Comparison of ENCODE assay signal across 20 cellular contexts in the genomic region with DNA sequence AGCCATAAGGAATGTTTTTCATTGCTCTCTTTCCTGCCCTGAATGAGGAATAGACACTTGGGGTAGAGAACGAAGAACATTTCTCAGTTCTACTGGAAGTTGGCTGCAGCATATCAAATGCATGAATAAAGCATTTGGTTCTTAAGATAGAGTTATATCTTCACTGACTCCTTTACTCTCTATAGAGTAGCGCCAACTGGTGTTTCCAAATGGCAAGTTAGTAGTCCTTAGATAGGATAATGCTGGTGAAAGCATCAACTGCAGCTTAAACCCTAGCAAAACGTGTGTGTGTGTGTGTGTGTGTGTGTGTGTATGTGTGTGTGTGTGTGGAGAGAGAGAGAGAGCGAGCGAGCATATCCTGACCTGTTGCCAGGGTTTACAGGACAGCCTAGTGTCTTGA.
DNase-seq lines count a peak whose midpoint lies in the region; ATAC-seq, FAIRE-seq and TF ChIP-seq lines count a peak whose summit lies in the region.
"Had no signal": no experiment of that assay in that cellular context is flagged by ENCODE, and none has a peak within 500 bp of the region (broad histone marks: within the 10 kb centered on the region; RNA-seq: fewer than 3 reads in every experiment).

No MANE protein-coding gene starts in this region.

- no peak for TF ChIP-seq EP300 in A549 (IDR thresholded peaks at IDR 0.05)

- in situ Hi-C loops in astrocyte of the spinal cord (cut with HindIII; ENCODE audit: low sequenced_read_pairs), result no loop called here

- H3K27ac ChIP-seq in A549 (no peak overlapping the region), HEK293 (ENCODE audit: extremely low read depth, low read depth, low read length) (no peak overlapping the region), spleen (no peak overlapping the region), heart right ventricle (no peak overlapping the region)
- H3K27ac ChIP-seq: ascending aorta, vagina had no signal

- TF ChIP-seq POLR2A in A549 (IDR thresholded peaks at IDR 0.05; ENCODE audit: low read length), result no peak
- no peak for TF ChIP-seq POLR2A in spleen (IDR thresholded peaks at IDR 0.05)

- peak in 1 of 2 experiments; percentile 35; a peak in 2 of 5 replicates for TF ChIP-seq RAD21 in A549 (conservative IDR thresholded peaks at IDR 0.05 in 1 of 2, IDR thresholded peaks at IDR 0.05 in 1 of 2)

- H3K4me1 ChIP-seq in A549, result no peaks in the 10 kb centered on the region
- peaks cover 3% of the 10 kb centered on the region; the same call in 1 of the 2 replicates for H3K4me1 ChIP-seq in HEK293 (ENCODE audit: control insufficient read depth, insufficient read depth, low read length)
- H3K4me1 ChIP-seq in spleen, result no peaks in the 10 kb centered on the region
- H3K4me1 ChIP-seq in heart right ventricle, result no peaks in the 10 kb centered on the region
- H3K4me1 ChIP-seq: ascending aorta, vagina had no signal

- H3K27me3 ChIP-seq in spleen (replicated peaks in 1 of 7), result peaks cover 0 to 14% (median 0%) of the 10 kb centered on the region in 7 donors
- peaks cover 0 to 16% (median 0%) of the 10 kb centered on the region in 7 donors for H3K27me3 ChIP-seq in heart right ventricle
- H3K27me3 ChIP-seq: ascending aorta, vagina had no signal

- TF ChIP-seq CTCF in A549 (IDR thresholded peaks at IDR 0.05), result no peak
- peak; percentile 27; the same call in 1 of the 2 replicates for TF ChIP-seq CTCF in HEK293 (tag by site-specific recombination; IDR thresholded peaks at IDR 0.05)
- peak; percentile 18 for TF ChIP-seq CTCF in astrocyte of the spinal cord (IDR thresholded peaks at IDR 0.05; ENCODE audit: low read depth, low read length)
- TF ChIP-seq CTCF in fibroblast of villous mesenchyme (IDR thresholded peaks at IDR 0.05; ENCODE audit: insufficient read depth, low read depth, low read length), result no peak
- no peak for TF ChIP-seq CTCF in spleen (IDR thresholded peaks at IDR 0.05 in 8 of 11, conservative IDR thresholded peaks at IDR 0.05 in 3 of 11)
- no peak for TF ChIP-seq CTCF in heart right ventricle (IDR thresholded peaks at IDR 0.05)

- H3K4me3 ChIP-seq in A549 (no peak overlapping the region), HEK293 (ENCODE audit: low read depth, low read length) (no peak overlapping the region), astrocyte of the spinal cord (ENCODE audit: low read depth, low read length) (no peak overlapping the region), fibroblast of villous mesenchyme (ENCODE audit: low read depth, low read length) (no peak overlapping the region), spleen (no peak overlapping the region), heart right ventricle (no peak overlapping the region)
- H3K4me3 ChIP-seq: ascending aorta, vagina had no signal

- DNase-seq in A549 (ENCODE audit: low read depth in 1 of 2, low spot score in 1 of 2) (peak in 1 of 2 experiments; percentile 35), astrocyte of the spinal cord (ENCODE audit: low read depth, low spot score) (peak; percentile 2), fibroblast of villous mesenchyme (ENCODE audit: low read depth) (peak; percentile 1), spleen (no peak), heart right ventricle (no peak)
- DNase-seq: activated CD4-positive, alpha-beta memory T cell treated with anti-CD3 and anti-CD28 coated beads, Interleukin-2, amount 10 ng/mL, durations not matched to agents 7 days and 5 days; activated naive CD4-positive, alpha-beta T cell treated with anti-CD3 and anti-CD28 coated beads, Interleukin-2, amount 50 U/mL, for 16 hours; activated T-cell treated with anti-CD3 and anti-CD28 coated beads, Interleukin-2, amount 50 U/mL, for 1 hour; CD4-positive, alpha-beta memory T cell; DMS79; NCI-H1417; NCI-H524; Right ventricle myocardium superior; stimulated activated CD4-positive, alpha-beta T cell treated with anti-CD3 and anti-CD28 coated beads, Interleukin-12 subunit alpha, Interleukin-12 subunit beta, amount 100 ng/mL, for 4 hours had no signal

- no peak overlapping the region for H3K4me2 ChIP-seq in A549

- WGBS in A549 (ENCODE audit: missing lambda C conversion rate), result 42% methylated on average over 5 of the region's 5 CpGs
- WGBS in spleen, 5 donors, result 58 to 66% (median 63%) methylated on average over 5 of the region's 5 CpGs
- WGBS in heart right ventricle, 2 donors, result 55 to 57% methylated on average over 5 of the region's 5 CpGs

- intact Hi-C loops in spleen (cut with DNase I; ENCODE audit: low total_unique reads) (no loop called here), heart right ventricle (cut with DNase I) (loop anchor here in 1 of 10 donors (5.0 kb wide), 1 partner anchor 626 kb away; no protein-coding TSS in a partner anchor)

- no peaks in the 10 kb centered on the region for H3K9me3 ChIP-seq in A549
- H3K9me3 ChIP-seq in HEK293 (ENCODE audit: control insufficient read depth, insufficient read depth, low read depth, low read length), result no peaks in the 10 kb centered on the region
- H3K9me3 ChIP-seq in spleen, result no peaks in the 10 kb centered on the region
- H3K9me3 ChIP-seq in heart right ventricle, result no peaks in the 10 kb centered on the region
- H3K9me3 ChIP-seq: ascending aorta, vagina had no signal

- POLR2A ChIA-PET in A549 (lab: Yijun Ruan, JAX), result no interaction called here
- POLR2A ChIA-PET in HEK293 (lab: Yijun Ruan, JAX), result no interaction called here

- ATAC-seq in A549 (peak in 1 of 2 experiments; percentile 55; a peak in 2 of 6 replicates), GM18861 (IDR thresholded peaks at IDR 0.05; ENCODE audit: unreplicated experiment) (no peak), HG02623 (IDR thresholded peaks at IDR 0.05; ENCODE audit: unreplicated experiment) (no peak), heart right ventricle (no peak)

- peak; percentile 83 for FAIRE-seq in A549 (lab: Jason Lieb, UNC)
- FAIRE-seq: colon had no signal

- CTCF ChIA-PET in A549 (lab: Yijun Ruan, JAX) (no interaction called here), HEK293 (lab: Yijun Ruan, JAX) (interaction anchor here (0.5 to 0.9 kb wide), 3 partner anchors 65 to 302 kb away, joined by 3 read pairs; no protein-coding TSS in a partner anchor)

- H3K36me3 ChIP-seq in HEK293 (ENCODE audit: control insufficient read depth in 2 of 2, insufficient read depth in 1 of 2, low read length in 2 of 2) (no peaks in the 10 kb centered on the region), spleen (no peaks in the 10 kb centered on the region), heart right ventricle (no peaks in the 10 kb centered on the region)
- H3K36me3 ChIP-seq: ascending aorta, vagina had no signal

TF ChIP-seq in A549, 52 proteins besides CTCF, POLR2A, EP300 and RAD21:
- TF ChIP-seq NPAS2 (CRISPR knock-in tag; IDR thresholded peaks at IDR 0.05; ENCODE audit: borderline replicate concordance) (no peak), SMC3 (IDR thresholded peaks at IDR 0.05) (0 out of 3 replicates have a peak, but pooled peaks have one; percentile 12)

TF ChIP-seq in HEK293, 187 proteins besides CTCF, POLR2A, EP300 and RAD21:
- no peak for TF ChIP-seq ZIC2 (tag by site-specific recombination; IDR thresholded peaks at IDR 0.05)
- TF ChIP-seq, protein P1, sequence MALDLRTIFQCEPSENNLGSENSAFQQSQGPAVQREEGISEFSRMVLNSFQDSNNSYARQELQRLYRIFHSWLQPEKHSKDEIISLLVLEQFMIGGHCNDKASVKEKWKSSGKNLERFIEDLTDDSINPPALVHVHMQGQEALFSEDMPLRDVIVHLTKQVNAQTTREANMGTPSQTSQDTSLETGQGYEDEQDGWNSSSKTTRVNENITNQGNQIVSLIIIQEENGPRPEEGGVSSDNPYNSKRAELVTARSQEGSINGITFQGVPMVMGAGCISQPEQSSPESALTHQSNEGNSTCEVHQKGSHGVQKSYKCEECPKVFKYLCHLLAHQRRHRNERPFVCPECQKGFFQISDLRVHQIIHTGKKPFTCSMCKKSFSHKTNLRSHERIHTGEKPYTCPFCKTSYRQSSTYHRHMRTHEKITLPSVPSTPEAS (tag by site-specific recombination; IDR thresholded peaks at IDR 0.05), result peak; percentile 87
- no peak for TF ChIP-seq EGR2 (tag by site-specific recombination; IDR thresholded peaks at IDR 0.05; ENCODE audit: low read depth)
- no peak for TF ChIP-seq ZNF391 (tag by site-specific recombination; IDR thresholded peaks at IDR 0.05; ENCODE audit: borderline replicate concordance, low read depth)
- TF ChIP-seq ZNF791 (tag by site-specific recombination; IDR thresholded peaks at IDR 0.05), result no peak
- TF ChIP-seq ZNF621 (tag by site-specific recombination; IDR thresholded peaks at IDR 0.05), result no peak
- TF ChIP-seq, protein P2, sequence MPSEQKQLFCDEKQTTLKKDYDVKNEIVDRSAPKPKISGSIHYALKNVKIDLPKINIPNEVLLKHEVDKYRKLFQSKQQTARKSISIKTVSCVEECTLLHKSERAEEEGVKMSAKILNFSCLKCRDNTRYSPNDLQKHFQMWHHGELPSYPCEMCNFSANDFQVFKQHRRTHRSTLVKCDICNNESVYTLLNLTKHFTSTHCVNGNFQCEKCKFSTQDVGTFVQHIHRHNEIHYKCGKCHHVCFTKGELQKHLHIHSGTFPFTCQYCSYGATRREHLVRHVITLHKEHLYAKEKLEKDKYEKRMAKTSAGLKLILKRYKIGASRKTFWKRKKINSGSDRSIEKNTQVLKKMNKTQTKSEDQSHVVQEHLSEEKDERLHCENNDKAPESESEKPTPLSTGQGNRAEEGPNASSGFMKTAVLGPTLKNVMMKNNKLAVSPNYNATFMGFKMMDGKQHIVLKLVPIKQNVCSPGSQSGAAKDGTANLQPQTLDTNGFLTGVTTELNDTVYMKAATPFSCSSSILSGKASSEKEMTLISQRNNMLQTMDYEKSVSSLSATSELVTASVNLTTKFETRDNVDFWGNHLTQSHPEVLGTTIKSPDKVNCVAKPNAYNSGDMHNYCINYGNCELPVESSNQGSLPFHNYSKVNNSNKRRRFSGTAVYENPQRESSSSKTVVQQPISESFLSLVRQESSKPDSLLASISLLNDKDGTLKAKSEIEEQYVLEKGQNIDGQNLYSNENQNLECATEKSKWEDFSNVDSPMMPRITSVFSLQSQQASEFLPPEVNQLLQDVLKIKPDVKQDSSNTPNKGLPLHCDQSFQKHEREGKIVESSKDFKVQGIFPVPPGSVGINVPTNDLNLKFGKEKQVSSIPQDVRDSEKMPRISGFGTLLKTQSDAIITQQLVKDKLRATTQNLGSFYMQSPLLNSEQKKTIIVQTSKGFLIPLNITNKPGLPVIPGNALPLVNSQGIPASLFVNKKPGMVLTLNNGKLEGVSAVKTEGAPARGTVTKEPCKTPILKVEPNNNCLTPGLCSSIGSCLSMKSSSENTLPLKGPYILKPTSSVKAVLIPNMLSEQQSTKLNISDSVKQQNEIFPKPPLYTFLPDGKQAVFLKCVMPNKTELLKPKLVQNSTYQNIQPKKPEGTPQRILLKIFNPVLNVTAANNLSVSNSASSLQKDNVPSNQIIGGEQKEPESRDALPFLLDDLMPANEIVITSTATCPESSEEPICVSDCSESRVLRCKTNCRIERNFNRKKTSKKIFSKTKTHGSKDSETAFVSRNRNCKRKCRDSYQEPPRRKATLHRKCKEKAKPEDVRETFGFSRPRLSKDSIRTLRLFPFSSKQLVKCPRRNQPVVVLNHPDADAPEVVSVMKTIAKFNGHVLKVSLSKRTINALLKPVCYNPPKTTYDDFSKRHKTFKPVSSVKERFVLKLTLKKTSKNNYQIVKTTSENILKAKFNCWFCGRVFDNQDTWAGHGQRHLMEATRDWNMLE (tag by site-specific recombination; conservative IDR thresholded peaks at IDR 0.05; ENCODE audit: low read depth), result no peak

Comparison
In these comparisons a context has a peak if more than half of its experiments do, and no peak if none do; other contexts are left out.
1. DNase-seq: peak in astrocyte of the spinal cord (single experiment) and fibroblast of villous mesenchyme (single experiment); none in spleen (single experiment) and heart right ventricle (0 of 2).
2. CTCF ChIP-seq: peak in HEK293 (single experiment) and astrocyte of the spinal cord (single experiment); none in A549 (single experiment), fibroblast of villous mesenchyme (single experiment), spleen (0 of 11) and heart right ventricle (0 of 9).